ENCODE assay signal across 15 cellular contexts in genomic region chr2:38741542-38741852, GRCh38. TPM values are rescaled to one million over a fixed set of nuclear protein-coding genes. Genes with fewer than 3 reads are reported as not detected.
A peak's percentile ranks its signal among the peaks of the same experiment; 100 is the strongest.
DNase-seq lines count a peak whose midpoint lies in the region; ATAC-seq and TF ChIP-seq lines count a peak whose summit lies in the region.
"Had no signal": no experiment of that assay in that cellular context is flagged by ENCODE, and none has a peak within 500 bp of the region (broad histone marks: within the 10 kb centered on the region; RNA-seq: fewer than 3 reads in every experiment).

No MANE protein-coding gene starts in this region.

- H3K4me1 Mint-ChIP-seq in activated naive CD4-positive, alpha-beta T cell treated with anti-CD3 and anti-CD28 coated beads, Interleukin-2, amount 50 U/mL, for 24 hours: peaks cover 70% of the 10 kb centered on the region
- H3K4me1 Mint-ChIP-seq in IgD-negative memory B cell: peaks cover 19 to 37% (median 24%) of the 10 kb centered on the region in 3 donors
- peaks cover 43% of the 10 kb centered on the region for H3K4me1 Mint-ChIP-seq in central memory CD8-positive, alpha-beta T cell

- H3K9me3 ChIP-seq in sigmoid colon: no peaks in the 10 kb centered on the region
- H3K9me3 ChIP-seq: breast epithelium, mucosa of descending colon, Peyer's patch, testis had no signal

- H3K27ac Mint-ChIP-seq in activated naive CD4-positive, alpha-beta T cell treated with anti-CD3 and anti-CD28 coated beads, Interleukin-2, amount 50 U/mL, for 24 hours: peak overlapping the region; percentile 41
- peak overlapping the region in 1 of 2 donors; percentile 95 for H3K27ac Mint-ChIP-seq in activated naive CD4-positive, alpha-beta T cell treated with anti-CD3 and anti-CD28 coated beads, Interleukin-2, amount 50 U/mL, for 72 hours
- peak overlapping the region in 2 of 3 donors; percentile 62 to 99 for H3K27ac Mint-ChIP-seq in IgD-negative memory B cell
- H3K27ac Mint-ChIP-seq in central memory CD8-positive, alpha-beta T cell (ENCODE audit: low read depth): peak overlapping the region; percentile 68
- H3K27ac Mint-ChIP-seq: activated naive CD8-positive, alpha-beta T cell treated with anti-CD3 and anti-CD28 coated beads, Interleukin-2, amount 10 ng/mL, durations not matched to agents 7 days and 5 days had no signal

- no peak overlapping the region for H3K4me3 ChIP-seq in sigmoid colon
- H3K4me3 ChIP-seq: breast epithelium, mucosa of descending colon, Peyer's patch, testis had no signal

- H3K36me3 ChIP-seq in sigmoid colon: peaks cover 13 to 40% (median 26%) of the 10 kb centered on the region in 4 donors

- TF ChIP-seq CTCF in sigmoid colon (IDR thresholded peaks at IDR 0.05): no peak

- H3K9me3 Mint-ChIP-seq in activated naive CD4-positive, alpha-beta T cell treated with anti-CD3 and anti-CD28 coated beads, Interleukin-2, amount 50 U/mL, for 24 hours: no peaks in the 10 kb centered on the region
- H3K9me3 Mint-ChIP-seq in activated naive CD4-positive, alpha-beta T cell treated with anti-CD3 and anti-CD28 coated beads, Interleukin-2, amount 50 U/mL, for 72 hours: no peaks in the 10 kb centered on the region
- H3K9me3 Mint-ChIP-seq in IgD-negative memory B cell: no peaks in the 10 kb centered on the region
- no peaks in the 10 kb centered on the region for H3K9me3 Mint-ChIP-seq in central memory CD8-positive, alpha-beta T cell
- H3K9me3 Mint-ChIP-seq: activated naive CD8-positive, alpha-beta T cell treated with anti-CD3 and anti-CD28 coated beads, Interleukin-2, amount 10 ng/mL, durations not matched to agents 7 days and 5 days had no signal

- H3K4me1 ChIP-seq in sigmoid colon: peaks cover 0 to 70% (median 49%) of the 10 kb centered on the region in 4 donors
- H3K4me1 ChIP-seq: breast epithelium had no signal

- no peak overlapping the region for H3K4me3 Mint-ChIP-seq in activated naive CD4-positive, alpha-beta T cell treated with anti-CD3 and anti-CD28 coated beads, Interleukin-2, amount 50 U/mL, for 24 hours
- H3K4me3 Mint-ChIP-seq in IgD-negative memory B cell: peak overlapping the region in 1 of 4 donors; percentile 52
- no peak overlapping the region for H3K4me3 Mint-ChIP-seq in central memory CD8-positive, alpha-beta T cell
- H3K4me3 Mint-ChIP-seq: activated naive CD8-positive, alpha-beta T cell treated with anti-CD3 and anti-CD28 coated beads, Interleukin-2, amount 10 ng/mL, durations not matched to agents 7 days and 5 days had no signal

- H3K27me3 ChIP-seq in sigmoid colon: no peaks in the 10 kb centered on the region
- H3K27me3 ChIP-seq: breast epithelium, Peyer's patch, testis had no signal

- DNase-seq in activated naive CD4-positive, alpha-beta T cell treated with anti-CD3 and anti-CD28 coated beads, Interleukin-2, amount 50 U/mL, for 72 hours (ENCODE audit: low spot score in 2 of 2): no peak
- DNase-seq in central memory CD8-positive, alpha-beta T cell (ENCODE audit: low spot score in 2 of 2): no peak
- no peak for DNase-seq in sigmoid colon
- DNase-seq in NOMO-1 treated with DMSO at 0.1 percent for 48 hours (lab: John Stamatoyannopoulos, UW; ENCODE audit: unreplicated experiment): no peak
- DNase-seq: activated naive CD8-positive, alpha-beta T cell treated with anti-CD3 and anti-CD28 coated beads, Interleukin-2, amount 10 ng/mL, durations not matched to agents 7 days and 5 days; H9; mucosa of descending colon; NCI-H187 treated with DMSO at 0.1 percent for 48 hours; Peyer's patch; testis had no signal

- peaks cover 27% of the 10 kb centered on the region for H3K36me3 Mint-ChIP-seq in activated naive CD4-positive, alpha-beta T cell treated with anti-CD3 and anti-CD28 coated beads, Interleukin-2, amount 50 U/mL, for 24 hours
- H3K36me3 Mint-ChIP-seq in activated naive CD4-positive, alpha-beta T cell treated with anti-CD3 and anti-CD28 coated beads, Interleukin-2, amount 50 U/mL, for 72 hours: peaks cover 26 to 50% of the 10 kb centered on the region in 2 donors
- peaks cover 6% of the 10 kb centered on the region for H3K36me3 Mint-ChIP-seq in IgD-negative memory B cell
- H3K36me3 Mint-ChIP-seq in central memory CD8-positive, alpha-beta T cell (ENCODE audit: insufficient read depth): peaks cover 80% of the 10 kb centered on the region

- H3K27me3 Mint-ChIP-seq in activated naive CD4-positive, alpha-beta T cell treated with anti-CD3 and anti-CD28 coated beads, Interleukin-2, amount 50 U/mL, for 24 hours: no peaks in the 10 kb centered on the region
- H3K27me3 Mint-ChIP-seq in IgD-negative memory B cell: no peaks in the 10 kb centered on the region
- no peaks in the 10 kb centered on the region for H3K27me3 Mint-ChIP-seq in central memory CD8-positive, alpha-beta T cell
- H3K27me3 Mint-ChIP-seq: activated naive CD8-positive, alpha-beta T cell treated with anti-CD3 and anti-CD28 coated beads, Interleukin-2, amount 10 ng/mL, durations not matched to agents 7 days and 5 days had no signal

- ATAC-seq in activated naive CD4-positive, alpha-beta T cell treated with anti-CD3 and anti-CD28 coated beads, Interleukin-2, amount 50 U/mL, for 72 hours: no peak
- no peak for ATAC-seq in central memory CD8-positive, alpha-beta T cell (replicated peaks; ENCODE audit: extremely low read depth, poor library complexity, severe bottlenecking)
- ATAC-seq in HG02759 (IDR thresholded peaks at IDR 0.05; ENCODE audit: unreplicated experiment) (no peak), GM19351 (IDR thresholded peaks at IDR 0.05; ENCODE audit: unreplicated experiment) (no peak)

- H3K27ac ChIP-seq in sigmoid colon: peak overlapping the region in 3 of 4 donors; percentile 81 to 85 (median 81)

- WGBS in sigmoid colon, 2 donors: 19 to 77% methylated on average over 4 of the region's 4 CpGs

- TF ChIP-seq EP300 in sigmoid colon (IDR thresholded peaks at IDR 0.05): no peak

- no peak for TF ChIP-seq POLR2A in sigmoid colon (IDR thresholded peaks at IDR 0.05)

- intact Hi-C loops in sigmoid colon (cut with DNase I): loop anchor here (2.0 to 5.0 kb wide), 2 partner anchors 161 to 204 kb away; no protein-coding TSS in a partner anchor

RNA-seq across cellular contexts. Expression of gene SRSF7, which starts 9.7 kb away (rescaled TPM):
- total RNA-seq in activated naive CD4-positive, alpha-beta T cell treated with anti-CD3 and anti-CD28 coated beads, Interleukin-2, amount 50 U/mL, for 72 hours: 100 to 1,000 TPM; 236 to 294 TPM
- 284 TPM for polyA plus RNA-seq in IgD-negative memory B cell
- total RNA-seq in sigmoid colon: 100 to 1,000 TPM in 2 of 4 donors, 10 to 100 TPM in 2; 73.1 to 140 (median 97.0) TPM
- 100 to 1,000 TPM in 1 of 3 donors, 10 to 100 TPM in 2; 55.9 to 146 (median 78.6) TPM for polyA plus RNA-seq in sigmoid colon

RNA-seq across cellular contexts. Expression of gene GEMIN6, which starts 36.5 kb away (rescaled TPM):
- total RNA-seq in activated naive CD4-positive, alpha-beta T cell treated with anti-CD3 and anti-CD28 coated beads, Interleukin-2, amount 50 U/mL, for 72 hours: 10 to 100 TPM; 23.8 to 25.4 TPM
- polyA plus RNA-seq in IgD-negative memory B cell: 12.3 TPM
- 10 to 100 TPM in 2 of 4 donors, 1 to 10 TPM in 2; 5.4 to 11.1 (median 8.1) TPM for total RNA-seq in sigmoid colon
- 10 to 100 TPM in 1 of 3 donors, 1 to 10 TPM in 2; 5.5 to 10.2 (median 6.6) TPM for polyA plus RNA-seq in sigmoid colon
